ENCODE assay signal across 15 cellular contexts in the genomic region with DNA sequence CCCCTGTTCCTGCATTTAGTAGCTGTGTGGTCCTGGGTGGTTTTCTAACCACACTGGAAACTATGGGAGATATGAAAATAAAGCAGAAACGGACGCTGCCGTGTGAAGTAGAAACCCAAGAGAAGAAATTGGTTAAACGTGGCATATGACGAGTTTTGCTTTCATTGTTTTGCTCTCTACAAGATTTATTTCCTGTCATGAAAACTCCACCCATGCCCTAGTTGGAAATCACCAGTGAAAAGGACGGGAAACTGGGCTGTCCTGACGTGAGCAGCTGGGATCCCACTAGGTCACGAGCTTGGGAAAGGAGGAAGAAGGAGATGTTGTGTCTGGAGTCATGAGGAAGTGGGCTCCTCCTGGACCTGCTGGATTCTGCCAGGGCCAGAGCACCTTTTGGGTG.
A peak's percentile ranks its signal among the peaks of the same experiment; 100 is the strongest.
DNase-seq lines count a peak whose midpoint lies in the region; ATAC-seq, FAIRE-seq and TF ChIP-seq lines count a peak whose summit lies in the region.
"Had no signal": no experiment of that assay in that cellular context is flagged by ENCODE, and none has a peak within 500 bp of the region (broad histone marks: within the 10 kb centered on the region; RNA-seq: fewer than 3 reads in every experiment).

No MANE protein-coding gene starts in this region.

- ATAC-seq in HepG2: no peak

- no peak for TF ChIP-seq CTCF in liver (IDR thresholded peaks at IDR 0.05; ENCODE audit: low read depth, low read length, missing input control)
- no peak for TF ChIP-seq CTCF in HepG2 (CRISPR knock-in tag; IDR thresholded peaks at IDR 0.05)
- no peak for TF ChIP-seq CTCF in parathyroid adenoma (IDR thresholded peaks at IDR 0.05)
- TF ChIP-seq CTCF in vagina (IDR thresholded peaks at IDR 0.05): no peak

- no peaks in the 10 kb centered on the region for H3K79me2 ChIP-seq in HepG2 (ENCODE audit: insufficient read depth, low read length)
- no peaks in the 10 kb centered on the region for H3K79me2 ChIP-seq in parathyroid adenoma

- TF ChIP-seq EP300 in HepG2 (IDR thresholded peaks at IDR 0.05; ENCODE audit: low read depth in 2 of 2, low read length in 2 of 2) (no peak), HepG2 (CRISPR knock-in tag; IDR thresholded peaks at IDR 0.05; ENCODE audit: borderline replicate concordance) (no peak)

- no peaks in the 10 kb centered on the region for H3K9me3 ChIP-seq in liver (ENCODE audit: control insufficient read depth in 4 of 4, low read length in 3 of 4)
- H3K9me3 ChIP-seq in HepG2 (ENCODE audit: low read length): no peaks in the 10 kb centered on the region
- H3K9me3 ChIP-seq in parathyroid adenoma (ENCODE audit: control insufficient read depth, low read length): no peaks in the 10 kb centered on the region
- no peaks in the 10 kb centered on the region for H3K9me3 ChIP-seq in vagina
- H3K9me3 ChIP-seq: right lobe of liver, SK-N-SH had no signal

- H3K36me3 ChIP-seq in liver (ENCODE audit: control insufficient read depth in 4 of 4, insufficient read depth in 3 of 4, low read depth in 1 of 4, low read length in 3 of 4) (no peaks in the 10 kb centered on the region), HepG2 (replicated peaks in 1 of 2; ENCODE audit: control insufficient read depth in 1 of 2, insufficient read depth in 2 of 2, low read length in 2 of 2) (no peaks in the 10 kb centered on the region), parathyroid adenoma (ENCODE audit: control insufficient read depth, insufficient read depth, low read length) (no peaks in the 10 kb centered on the region), vagina (no peaks in the 10 kb centered on the region)
- H3K36me3 ChIP-seq: right lobe of liver had no signal

- H3K27me3 ChIP-seq in liver (ENCODE audit: control insufficient read depth in 4 of 4, insufficient read depth in 4 of 4, low read length in 3 of 4) (no peaks in the 10 kb centered on the region), HepG2 (ENCODE audit: control insufficient read depth in 1 of 2, insufficient read depth in 2 of 2, low read length in 2 of 2) (no peaks in the 10 kb centered on the region), parathyroid adenoma (ENCODE audit: control insufficient read depth, insufficient read depth, low read length) (no peaks in the 10 kb centered on the region), vagina (no peaks in the 10 kb centered on the region)
- H3K27me3 ChIP-seq: right lobe of liver had no signal

- in situ Hi-C loops in HepG2 (cut with HindIII; ENCODE audit: extremely low pct_ligation_motif_present, low pct_unique_long_range_greater_than_20kb): loop anchor here (5.0 to 10.0 kb wide), 2 partner anchors 121 to 198 kb away; partner anchors contain the start of gene GADD45A

- intact Hi-C loops in HepG2 (cut with micrococcal nuclease; ENCODE audit: unreplicated experiment) (no loop called here), vagina (cut with DNase I) (loop anchor here (10.0 kb wide), 1 partner anchor 191 kb away; no protein-coding TSS in a partner anchor)

- no peak for TF ChIP-seq RAD21 in liver (IDR thresholded peaks at IDR 0.05)
- no peak for TF ChIP-seq RAD21 in HepG2 (CRISPR knock-in tag; IDR thresholded peaks at IDR 0.05)

- TF ChIP-seq POLR2A in HepG2 (IDR thresholded peaks at IDR 0.05; ENCODE audit: insufficient read depth in 1 of 2, low read depth in 2 of 2, low read length in 2 of 2) (no peak), vagina (IDR thresholded peaks at IDR 0.05) (no peak)

- 64% methylated on average over 8 of the region's 8 CpGs for WGBS in liver
- 52% methylated on average over 8 of the region's 8 CpGs for WGBS in HepG2 (ENCODE audit: low lambda C conversion rate)

- H3K9ac ChIP-seq in liver (ENCODE audit: low read depth in 1 of 2, low read length in 2 of 2): no peak overlapping the region
- H3K9ac ChIP-seq in HepG2 (ENCODE audit: insufficient read depth, low read depth, low read length): no peak overlapping the region
- H3K9ac ChIP-seq in parathyroid adenoma: no peak overlapping the region
- H3K9ac ChIP-seq: SK-N-SH had no signal

- BruUV-seq in HepG2 (replicated peaks; lab: Mats Ljungman, UMichigan): no TSS peak

- no peak for FAIRE-seq in HepG2 (lab: Jason Lieb, UNC)

- DNase-seq in HepG2 (ENCODE audit: low spot score) (no peak), fibroblast of peridontal ligament (ENCODE audit: extremely low read depth) (peak; percentile 82), vagina (ENCODE audit: extremely low spot score in 2 of 2) (no peak), NCI-H2227 (lab: John Stamatoyannopoulos, UW; ENCODE audit: unreplicated experiment) (no peak), HuH-7 (ENCODE audit: low spot score) (no peak), NCI-H774 (lab: John Stamatoyannopoulos, UW) (no peak)
- DNase-seq: activated CD4-positive, CD25-positive, alpha-beta regulatory T cell; amygdala; DMS 273 treated with DMSO at 0.1 percent for 48 hours; NCI-H2081; NK-92 treated with Interleukin-12 subunit alpha and Interleukin-12 subunit beta, amount 100 ng/mL, for 24 hours; right lobe of liver; SK-N-SH had no signal

- peak overlapping the region; percentile 22 to 32 for H3K27ac ChIP-seq in liver (ENCODE audit: low read depth in 1 of 2, low read length in 2 of 2)
- H3K27ac ChIP-seq in HepG2 (ENCODE audit: extremely low read length, insufficient read depth, low read length): no peak overlapping the region
- H3K27ac ChIP-seq in parathyroid adenoma: peak overlapping the region; percentile 74
- peak overlapping the region; percentile 80 for H3K27ac ChIP-seq in vagina
- H3K27ac ChIP-seq: right lobe of liver had no signal

- POLR2A ChIA-PET in HepG2 (lab: Yijun Ruan, JAX): interaction anchor here (1.1 kb wide), 1 partner anchor 121 kb away, joined by 4 read pairs; the partner anchor contains the start of gene GADD45A

- CTCF ChIA-PET in HepG2 (lab: Yijun Ruan, JAX; ENCODE audit: low intra/inter-chr PET ratio, low total read pairs): no interaction called here

- no peak overlapping the region for H2AFZ ChIP-seq in HepG2 (ENCODE audit: low read length)
- no peak overlapping the region for H2AFZ ChIP-seq in parathyroid adenoma

- H3K4me3 ChIP-seq in liver (ENCODE audit: low read depth in 1 of 3, low read length in 3 of 3) (no peak overlapping the region), HepG2 (replicated peaks in 1 of 3; ENCODE audit: insufficient read depth in 1 of 3, low read depth in 2 of 3, low read length in 3 of 3) (no peak overlapping the region), parathyroid adenoma (ENCODE audit: low read depth, low read length) (no peak overlapping the region), vagina (no peak overlapping the region)
- H3K4me3 ChIP-seq: right lobe of liver had no signal

- no peaks in the 10 kb centered on the region for H4K20me1 ChIP-seq in HepG2 (ENCODE audit: insufficient read depth, low read length)

- H3K4me1 ChIP-seq in liver (ENCODE audit: control insufficient read depth in 4 of 4, insufficient read depth in 4 of 4, low read length in 3 of 4) (peaks cover 6 to 24% (median 18%) of the 10 kb centered on the region in 4 donors), HepG2 (ENCODE audit: insufficient read depth, low read length) (peaks cover 34% of the 10 kb centered on the region), parathyroid adenoma (peaks cover 3% of the 10 kb centered on the region), vagina (peaks cover 40% of the 10 kb centered on the region)

- no peak overlapping the region for H3K4me2 ChIP-seq in HepG2 (ENCODE audit: low read depth, low read length)
- H3K4me2 ChIP-seq in parathyroid adenoma (ENCODE audit: low read length): no peak overlapping the region
- H3K4me2 ChIP-seq: SK-N-SH had no signal

TF ChIP-seq in liver, 16 proteins besides CTCF, POLR2A, EP300 and RAD21:
- TF ChIP-seq SP1 (IDR thresholded peaks at IDR 0.05) (peak; percentile 12), ZBTB33 (IDR thresholded peaks at IDR 0.05) (no peak)
TF ChIP-seq in liver: peak in this region for 1.

TF ChIP-seq in HepG2, 621 proteins besides CTCF, POLR2A, EP300 and RAD21 (continues in another document):
- TF ChIP-seq, protein P1, sequence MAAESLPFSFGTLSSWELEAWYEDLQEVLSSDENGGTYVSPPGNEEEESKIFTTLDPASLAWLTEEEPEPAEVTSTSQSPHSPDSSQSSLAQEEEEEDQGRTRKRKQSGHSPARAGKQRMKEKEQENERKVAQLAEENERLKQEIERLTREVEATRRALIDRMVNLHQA (CRISPR knock-in tag; IDR thresholded peaks at IDR 0.05): no peak
- TF ChIP-seq SKI (IDR thresholded peaks at IDR 0.05; ENCODE audit: partially characterized antibody) (no peak), AKAP8 (CRISPR knock-in tag; IDR thresholded peaks at IDR 0.05) (no peak), MEIS2 (CRISPR knock-in tag; IDR thresholded peaks at IDR 0.05) (no peak), ZBTB49 (CRISPR knock-in tag; IDR thresholded peaks at IDR 0.05; ENCODE audit: borderline replicate concordance) (no peak), ZNF24 (IDR thresholded peaks at IDR 0.05) (no peak), ZNF33B (CRISPR knock-in tag; IDR thresholded peaks at IDR 0.05) (no peak)
